21 cellular contexts compared by ENCODE assay signal in the genomic region with DNA sequence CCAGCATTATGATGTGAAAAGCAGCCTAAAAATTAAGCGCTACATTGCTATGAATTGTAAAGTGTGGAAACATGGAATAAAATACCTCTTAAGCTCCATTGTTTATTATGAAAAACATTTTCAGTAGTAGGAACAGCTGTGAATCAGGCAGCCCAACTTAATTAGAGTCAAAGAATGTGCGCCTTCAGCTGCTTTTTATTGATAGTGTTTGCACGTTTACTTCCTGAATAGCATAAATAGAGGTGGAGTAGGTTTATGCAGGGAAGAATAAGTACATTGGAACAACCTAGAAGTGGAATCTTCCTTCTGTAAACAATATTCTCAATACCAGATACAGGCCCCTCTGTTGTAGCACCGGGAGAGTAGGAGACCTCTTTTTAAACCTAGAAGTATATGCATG.
DNase-seq lines count a peak whose midpoint lies in the region; ATAC-seq and TF ChIP-seq lines count a peak whose summit lies in the region.
"Had no signal": no experiment of that assay in that cellular context is flagged by ENCODE, and none has a peak within 500 bp of the region (broad histone marks: within the 10 kb centered on the region; RNA-seq: fewer than 3 reads in every experiment).

No MANE protein-coding gene starts in this region.

- ATAC-seq in left colon = peak; percentile 27
- ATAC-seq: CD8-positive, alpha-beta T cell; PC-3 had no signal

- no peaks in the 10 kb centered on the region for H3K36me3 ChIP-seq in stomach

- H3K4me1 Mint-ChIP-seq in glutamatergic neuron (ENCODE audit: low read depth, unreplicated experiment) = peaks cover 2% of the 10 kb centered on the region

- peaks cover 1% of the 10 kb centered on the region for H3K9me3 Mint-ChIP-seq in glutamatergic neuron (ENCODE audit: unreplicated experiment)
- H3K9me3 Mint-ChIP-seq: CD8-positive, alpha-beta T cell; IgD-negative memory B cell had no signal

- peak overlapping the region in 4 of 5 donors; percentile 53 to 74 (median 59) for H3K27ac ChIP-seq in stomach
- H3K27ac ChIP-seq: C4-2B, KMS-11 had no signal

- H3K27me3 ChIP-seq in stomach = no peaks in the 10 kb centered on the region

- peaks cover 14 to 83% (median 46%) of the 10 kb centered on the region in 4 donors for H3K4me1 ChIP-seq in stomach

- H3K9me3 ChIP-seq in stomach = no peaks in the 10 kb centered on the region
- H3K9me3 ChIP-seq: Caco-2, SK-N-SH had no signal

- H3K4me3 ChIP-seq in stomach = no peak overlapping the region

- H3K27me3 Mint-ChIP-seq in glutamatergic neuron (ENCODE audit: unreplicated experiment) = peaks cover 2% of the 10 kb centered on the region
- H3K27me3 Mint-ChIP-seq: B cell, IgD-negative memory B cell had no signal

- intact Hi-C loops in left colon (cut with DNase I, micrococcal nuclease) (no loop called here), stomach (cut with DNase I; ENCODE audit: low total_unique reads) (no loop called here)

- DNase-seq in HT-29 (ENCODE audit: low spot score) (peak; percentile 50), NCI-H748 treated with DMSO at 0.1 percent for 48 hours (lab: John Stamatoyannopoulos, UW) (peak; percentile 62), left colon (no peak), stomach (no peak), iPS-NIHi7 (ENCODE audit: extremely low spot score) (no peak), glutamatergic neuron (no peak)
- no peak for DNase-seq in activated T-cell treated with anti-CD3 and anti-CD28 coated beads, Interleukin-2, amount 50 U/mL, for 48 hours
- DNase-seq: CD8-positive, alpha-beta T cell; NCI-H1048; NCI-H1417; NCI-H1694 treated with DMSO at 0.1 percent for 48 hours; NCI-H2227 treated with DMSO at 0.1 percent for 48 hours; NCI-H774; NK-92 treated with Interleukin-12 subunit alpha and Interleukin-12 subunit beta, amount 100 ng/mL, for 24 hours; PC-3; SK-N-SH had no signal

- no peak overlapping the region for H3K4me3 Mint-ChIP-seq in glutamatergic neuron (ENCODE audit: unreplicated experiment)
- H3K4me3 Mint-ChIP-seq: B cell; CD8-positive, alpha-beta T cell; IgD-negative memory B cell had no signal

- H3K36me3 Mint-ChIP-seq in glutamatergic neuron (ENCODE audit: unreplicated experiment) = no peaks in the 10 kb centered on the region

- 25 to 59% (median 42%) methylated on average over 4 of the region's 4 CpGs for WGBS in stomach, 5 donors

- TF ChIP-seq POLR2A in stomach (IDR thresholded peaks at IDR 0.05) = no peak

- TF ChIP-seq CTCF in stomach (IDR thresholded peaks at IDR 0.05) (no peak), glutamatergic neuron (IDR thresholded peaks at IDR 0.05; ENCODE audit: partially characterized antibody, unreplicated experiment) (no peak)

- no peak for TF ChIP-seq EP300 in stomach (IDR thresholded peaks at IDR 0.05)

- H3K27ac Mint-ChIP-seq in glutamatergic neuron (ENCODE audit: unreplicated experiment) = no peak overlapping the region
- H3K27ac Mint-ChIP-seq: B cell had no signal

Comparison
In these comparisons a context has a peak if more than half of its experiments do, and no peak if none do; other contexts are left out.
1. DNase-seq: peak in HT-29 (single experiment) and NCI-H748 treated with DMSO at 0.1 percent for 48 hours (single experiment); none in left colon (0 of 2), stomach (single experiment), iPS-NIHi7 (single experiment), glutamatergic neuron (single experiment) and activated T-cell treated with anti-CD3 and anti-CD28 coated beads, Interleukin-2, amount 50 U/mL, for 48 hours (0 of 2).